8 cellular contexts compared by ENCODE assay signal in genomic region chr22:50783033-50783880, GRCh38. TPM values are rescaled to one million over a fixed set of nuclear protein-coding genes. Genes with fewer than 3 reads are reported as not detected.
DNase-seq lines count a peak whose midpoint lies in the region; ATAC-seq and TF ChIP-seq lines count a peak whose summit lies in the region.
"Not testable (repeated sequence)": the region's sequence is repeated elsewhere in the genome, so short reads cannot be mapped to it uniquely, and the experiment has no call there.

Gene RABL2B (minus strand): TSS chr22:50783636. CDS start chr22:50782294, 1,342 bp downstream.

- not testable (repeated sequence) for H3K9me2 ChIP-seq in Loucy (replicated peaks; ENCODE audit: low read depth, low read length)

- not testable (repeated sequence) for H3K27ac ChIP-seq in H9 (ENCODE audit: insufficient read length, low read depth, low read length); foreskin keratinocyte
- peak within 1 kb of the TSS; percentile 13; the same call in 1 of the 2 replicates for H3K27ac ChIP-seq in SJCRH30

- H3K79me2 ChIP-seq in H9 (ENCODE audit: insufficient read depth, low read length); Loucy (ENCODE audit: insufficient read depth, low read length): not testable (repeated sequence)

- TF ChIP-seq CTCF in H9 (conservative IDR thresholded peaks at IDR 0.05); Loucy (conservative IDR thresholded peaks at IDR 0.05; ENCODE audit: low read length); foreskin keratinocyte (conservative IDR thresholded peaks at IDR 0.05); neural crest cell (conservative IDR thresholded peaks at IDR 0.05): not testable (repeated sequence)

- H3K4me3 Mint-ChIP-seq in H9 (peak within 1 kb of the TSS; percentile 78 to 91), neural crest cell (peak within 1 kb of the TSS; percentile 90)
- H3K4me3 Mint-ChIP-seq in stimulated activated naive CD8-positive, alpha-beta T cell treated with anti-CD3 and anti-CD28 coated beads, Interleukin-15, Interleukin-2, amounts not matched to agents 100 ng/mL and 50 ng/mL, for 24 hours: peak within 1 kb of the TSS; percentile 85

- not testable (repeated sequence) for H2BK5ac ChIP-seq in H9 (ENCODE audit: insufficient read length, low read length)

- H4K91ac ChIP-seq in H9 (ENCODE audit: insufficient read length, low read depth, low read length): not testable (repeated sequence)

- not testable (repeated sequence) for H2BK12ac ChIP-seq in H9 (ENCODE audit: insufficient read length, low read depth, low read length)

- H3K27me3 Mint-ChIP-seq in H9 (ENCODE audit: low read depth); neural crest cell (ENCODE audit: low read depth); stimulated activated naive CD8-positive, alpha-beta T cell treated with anti-CD3 and anti-CD28 coated beads, Interleukin-15, Interleukin-2, amounts not matched to agents 100 ng/mL and 50 ng/mL, for 24 hours: not testable (repeated sequence)

- not testable (repeated sequence) for H3K14ac ChIP-seq in H9 (ENCODE audit: insufficient read depth, low read length)

- H3K27me3 ChIP-seq in H9 (ENCODE audit: insufficient read depth, low read length); Loucy (ENCODE audit: insufficient read depth, low read length, poor library complexity, severe bottlenecking); SJCRH30; foreskin keratinocyte: not testable (repeated sequence)

- not testable (repeated sequence) for H4K5ac ChIP-seq in H9 (ENCODE audit: insufficient read length, low read depth, low read length)

- not testable (repeated sequence) for H2AFZ ChIP-seq in H9 (ENCODE audit: low read length)
- H2AFZ ChIP-seq in Loucy (ENCODE audit: low read length): peak within 1 kb of the TSS; percentile 73; the same call in 1 of the 2 replicates

- not testable (repeated sequence) for H4K20me1 ChIP-seq in H9 (ENCODE audit: control insufficient read depth, insufficient read depth, insufficient read length); Loucy (ENCODE audit: insufficient read depth, low read length, poor library complexity, severe bottlenecking)

- H2BK120ac ChIP-seq in H9 (ENCODE audit: low read depth, low read length, poor library complexity, severe bottlenecking): not testable (repeated sequence)

- H3K4me3 ChIP-seq in Loucy (ENCODE audit: low read length, poor library complexity, severe bottlenecking) (peak within 1 kb of the TSS; percentile 75), SJCRH30 (peak within 1 kb of the TSS; percentile 85)

- not testable (repeated sequence) for H3K79me1 ChIP-seq in H9 (ENCODE audit: insufficient read depth, low read depth, low read length, poor library complexity, severe bottlenecking)

- H3K18ac ChIP-seq in H9 (ENCODE audit: insufficient read length, low read depth, low read length): not testable (repeated sequence)

- H2BK20ac ChIP-seq in H9 (ENCODE audit: low read depth, low read length, poor library complexity, severe bottlenecking): not testable (repeated sequence)

- WGBS in H9 (ENCODE audit: extremely low coverage, insufficient read length, low lambda C conversion rate): no CpG with 5 or more reads among the region's 77 CpGs

- H3K4me2 ChIP-seq in H9 (ENCODE audit: insufficient read depth, insufficient read length, low read length) (peak within 1 kb of the TSS; percentile 62), Loucy (ENCODE audit: low read depth, low read length, poor library complexity, severe bottlenecking) (peak within 1 kb of the TSS; percentile 78)

- H3T11ph ChIP-seq in H9 (ENCODE audit: low read length): not testable (repeated sequence)

- not testable (repeated sequence) for H3K56ac ChIP-seq in H9 (ENCODE audit: insufficient read length, low read depth, low read length)

- H2BK15ac ChIP-seq in H9 (ENCODE audit: low read depth, low read length): not testable (repeated sequence)

- peak; percentile 91 for ATAC-seq in foreskin keratinocyte

- H2AK5ac ChIP-seq in H9 (ENCODE audit: insufficient read length, low read length): not testable (repeated sequence)

- H3K9ac ChIP-seq in H9 (ENCODE audit: extremely low read depth, insufficient read length, low read length): not testable (repeated sequence)
- peak within 1 kb of the TSS; percentile 76 for H3K9ac ChIP-seq in Loucy (ENCODE audit: low read depth, low read length, poor library complexity, severe bottlenecking)

- not testable (repeated sequence) for H3K4ac ChIP-seq in H9 (ENCODE audit: low read depth, low read length)

- H3K9me3 ChIP-seq in H9 (ENCODE audit: control insufficient read depth, low read depth, low read length); Loucy (ENCODE audit: insufficient read depth, low read depth, low read length); SJCRH30 (replicated peaks): not testable (repeated sequence)

- not testable (repeated sequence) for H3K36me3 Mint-ChIP-seq in H9 (ENCODE audit: insufficient read depth in 1 of 3, low read depth in 3 of 3); neural crest cell (ENCODE audit: low read depth); stimulated activated naive CD8-positive, alpha-beta T cell treated with anti-CD3 and anti-CD28 coated beads, Interleukin-15, Interleukin-2, amounts not matched to agents 100 ng/mL and 50 ng/mL, for 24 hours (ENCODE audit: low read depth)

- in situ Hi-C loops in G401 (cut with HindIII; ENCODE audit: low sequenced_read_pairs): not testable (repeated sequence)

- peak; percentile 83 for DNase-seq in G401 (ENCODE audit: low spot score)
- peak; percentile 88 for DNase-seq in H9
- DNase-seq in SJCRH30: peak; percentile 84 to 86
- DNase-seq in activated gamma-delta T cell treated with Interleukin-2 at 50 U/mL for 16 hours: peak; percentile 87
- peak; percentile 59 to 73 for DNase-seq in foreskin keratinocyte
- DNase-seq in neural crest cell (ENCODE audit: low read depth, low spot score): peak; percentile 85

- not testable (repeated sequence) for H3K4me1 Mint-ChIP-seq in H9
- H3K4me1 Mint-ChIP-seq in neural crest cell: peaks cover 11% of the 10 kb centered on the region
- H3K4me1 Mint-ChIP-seq in stimulated activated naive CD8-positive, alpha-beta T cell treated with anti-CD3 and anti-CD28 coated beads, Interleukin-15, Interleukin-2, amounts not matched to agents 100 ng/mL and 50 ng/mL, for 24 hours (ENCODE audit: low read depth): peaks cover 16% of the 10 kb centered on the region

- H4K8ac ChIP-seq in H9 (replicated peaks; ENCODE audit: insufficient read length, low read depth, low read length): not testable (repeated sequence)

- not testable (repeated sequence) for H3K23ac ChIP-seq in H9 (ENCODE audit: insufficient read length, low read depth, low read length)

- H3F3A ChIP-seq in Loucy (ENCODE audit: low read depth): not testable (repeated sequence)

- H3K23me2 ChIP-seq in H9 (ENCODE audit: insufficient read length, low read depth, low read length, poor library complexity, severe bottlenecking): not testable (repeated sequence)

- H3K9me3 Mint-ChIP-seq in H9; neural crest cell; stimulated activated naive CD8-positive, alpha-beta T cell treated with anti-CD3 and anti-CD28 coated beads, Interleukin-15, Interleukin-2, amounts not matched to agents 100 ng/mL and 50 ng/mL, for 24 hours: not testable (repeated sequence)

- H3K4me1 ChIP-seq in H9 (ENCODE audit: insufficient read depth, low read length); Loucy (ENCODE audit: insufficient read depth, low read length, poor library complexity, severe bottlenecking); SJCRH30; foreskin keratinocyte: not testable (repeated sequence)

- 0 out of 7 replicates have a peak within 1 kb of the TSS, but pooled peaks of 1 of the 3 experiments have one; percentile 55 for H3K27ac Mint-ChIP-seq in H9
- peak within 1 kb of the TSS; percentile 71 for H3K27ac Mint-ChIP-seq in neural crest cell (ENCODE audit: unreplicated experiment)
- H3K27ac Mint-ChIP-seq in stimulated activated naive CD8-positive, alpha-beta T cell treated with anti-CD3 and anti-CD28 coated beads, Interleukin-15, Interleukin-2, amounts not matched to agents 100 ng/mL and 50 ng/mL, for 24 hours: peak within 1 kb of the TSS; percentile 82

- H3K36me3 ChIP-seq in Loucy (ENCODE audit: insufficient read depth, low read length); SJCRH30: not testable (repeated sequence)

RNA-seq across cellular contexts. Expression of gene RABL2B, which starts in this region (rescaled TPM):
- 21.1 and 24.8 TPM in 2 replicates for total RNA-seq in G401 (2014; rRNA removed; shearing (Covaris generic))
- total RNA-seq in H9 (2021) (18.1 and 19.0 TPM in 2 replicates), foreskin keratinocyte (19.6 and 20.7 TPM in 2 replicates), neural crest cell (45.3 and 52.9 TPM in 2 replicates)
- total RNA-seq in SJCRH30 (2014; rRNA removed; shearing (Covaris generic)): 17.9 and 19.2 TPM in 2 replicates
- polyA plus RNA-seq in foreskin keratinocyte: 18.1 and 18.4 TPM in 2 replicates
